Comparison of ENCODE assay signal across 15 cellular contexts in the genomic region with DNA sequence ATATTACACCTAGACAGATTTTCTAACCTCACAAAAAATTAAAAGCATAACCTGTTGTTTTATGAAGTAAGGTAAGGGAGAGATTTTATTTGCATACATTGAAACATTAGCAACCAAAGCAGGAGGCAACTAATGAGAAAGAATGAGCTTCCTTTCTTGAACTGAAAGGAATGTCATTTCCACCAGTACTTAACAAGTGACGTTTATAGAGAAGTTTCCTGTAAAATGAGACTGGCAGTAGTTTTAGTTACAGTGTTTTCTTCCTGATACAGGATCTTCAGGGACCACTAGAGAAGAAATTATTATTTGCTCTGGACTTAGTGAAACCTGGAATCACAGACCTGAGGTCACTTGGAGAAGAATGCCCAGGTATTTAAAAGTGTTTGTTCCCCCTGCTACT.
"Had no signal": no experiment of that assay in that cellular context is flagged by ENCODE, and none has a peak within 500 bp of the region (broad histone marks: within the 10 kb centered on the region; RNA-seq: fewer than 3 reads in every experiment).

No MANE protein-coding gene starts in this region.

- DNase-seq: activated CD4-positive, alpha-beta T cell treated with anti-CD3 and anti-CD28 coated beads for 1 hour; activated CD8-positive, alpha-beta memory T cell treated with anti-CD3 and anti-CD28 coated beads for 24 hours; activated CD8-positive, alpha-beta memory T cell treated with anti-CD3 and anti-CD28 coated beads, Interleukin-2, amount 50 U/mL, for 48 hours; activated effector memory CD4-positive, alpha-beta T cell treated with anti-CD3 and anti-CD28 coated beads, Interleukin-2, amount 50 U/mL, for 16 hours; activated T-cell treated with anti-CD3 and anti-CD28 coated beads, Interleukin-2, amount 50 U/mL, for 72 hours; effector memory CD8-positive, alpha-beta T cell; foreskin keratinocyte; hypothalamus; left ventricle myocardium inferior; mammary epithelial cell; midbrain; stimulated activated naive B cell treated with anti-CD40 and anti-IgM and Interleukin-4, amounts not matched to agents 10 μg/mL and 1 μg/mL and 100 μg/mL, for 72 hours; T1000; upper lobe of right lung had no signal

- ATAC-seq: activated T-cell treated with anti-CD3 and anti-CD28 coated beads, Interleukin-2, amount 50 U/mL, for 72 hours; effector memory CD8-positive, alpha-beta T cell; foreskin keratinocyte; sciatic nerve; stimulated activated naive B cell treated with anti-CD40 and anti-IgM and Interleukin-4, amounts not matched to agents 10 μg/mL and 1 μg/mL and 100 μg/mL, for 72 hours; upper lobe of right lung had no signal
